Comparison of ENCODE assay signal across 10 cellular contexts in genomic region chr3:24137958-24138875, GRCh38.
DNase-seq lines count a peak whose midpoint lies in the region; TF ChIP-seq lines count a peak whose summit lies in the region.
"Had no signal": no experiment of that assay in that cellular context is flagged by ENCODE, and none has a peak within 500 bp of the region (broad histone marks: within the 10 kb centered on the region; RNA-seq: fewer than 3 reads in every experiment).

No MANE protein-coding gene starts in this region.

- H3K4me3 ChIP-seq in H7 (ENCODE audit: insufficient read depth, low read depth, low read length) = no peak overlapping the region
- no peak overlapping the region for H3K4me3 ChIP-seq in dorsolateral prefrontal cortex
- H3K4me3 ChIP-seq: cardiac muscle cell had no signal

- peak; percentile 46 for DNase-seq in LoVo (ENCODE audit: low spot score)
- DNase-seq in NCI-H345 treated with DMSO at 0.1 percent for 48 hours (lab: John Stamatoyannopoulos, UW; ENCODE audit: unreplicated experiment) = peak; percentile 29
- peak; percentile 20 for DNase-seq in cerebellum (ENCODE audit: low spot score)
- DNase-seq in renal cortical epithelial cell (ENCODE audit: low read depth) = peak; percentile 41
- no peak for DNase-seq in H7
- no peak for DNase-seq in dorsolateral prefrontal cortex
- no peak for DNase-seq in iPS-NIHi11 (ENCODE audit: low spot score)
- DNase-seq: naive thymus-derived CD8-positive, alpha-beta T cell; SIG-M5 had no signal

- TF ChIP-seq CTCF in dorsolateral prefrontal cortex (IDR thresholded peaks at IDR 0.05 in 54 of 56, conservative IDR thresholded peaks at IDR 0.05 in 2 of 56; ENCODE audit: low read depth in 1 of 56, partially characterized antibody in 56 of 56) = no peak

- peak overlapping the region in 3 of 59 donors; percentile 24 to 56 (median 27) for H3K27ac ChIP-seq in dorsolateral prefrontal cortex
- H3K27ac ChIP-seq: cardiac muscle cell had no signal

- intact Hi-C loops in dorsolateral prefrontal cortex (cut with DNase I) = no loop called here

- no peaks in the 10 kb centered on the region for H3K36me3 ChIP-seq in H7 (replicated peaks; ENCODE audit: control insufficient read depth, insufficient read depth, low read length)
- H3K36me3 ChIP-seq: cardiac muscle cell had no signal

- H3K27me3 ChIP-seq in H7 (ENCODE audit: control insufficient read depth, insufficient read depth, low read length) = no peaks in the 10 kb centered on the region
- H3K27me3 ChIP-seq in dorsolateral prefrontal cortex = no peaks in the 10 kb centered on the region
- H3K27me3 ChIP-seq: cardiac muscle cell had no signal

Comparison
In these comparisons a context has a peak if more than half of its experiments do, and no peak if none do; other contexts are left out.
1. DNase-seq: peak in LoVo (single experiment), NCI-H345 treated with DMSO at 0.1 percent for 48 hours (single experiment), cerebellum (single experiment) and renal cortical epithelial cell (single experiment); none in H7 (single experiment), dorsolateral prefrontal cortex (0 of 10) and iPS-NIHi11 (single experiment).